Comparison of ENCODE assay signal across 7 cellular contexts in genomic region chr4:112086661-112087060, GRCh38. TPM values are rescaled to one million over a fixed set of nuclear protein-coding genes. Genes with fewer than 3 reads are reported as not detected.
DNase-seq lines count a peak whose midpoint lies in the region; ATAC-seq and TF ChIP-seq lines count a peak whose summit lies in the region.
"Not testable (repeated sequence)": the region's sequence is repeated elsewhere in the genome, so short reads cannot be mapped to it uniquely, and the experiment has no call there.

No MANE protein-coding gene starts in this region.

- peak overlapping the region; percentile 43; the same call in 1 of the 2 replicates for H3K4me2 ChIP-seq in GM23338
- H3K4me2 ChIP-seq in parathyroid adenoma (ENCODE audit: low read length): not testable (repeated sequence)

- not testable (repeated sequence) for H3F3A ChIP-seq in GM23338 (replicated peaks; ENCODE audit: low read depth)

- POLR2A ChIA-PET in WTC11 (lab: Charles Lee): not testable (repeated sequence)

- H3K9me2 ChIP-seq in GM23338 (ENCODE audit: insufficient read depth): not testable (repeated sequence)

- peaks cover 32% of the 10 kb centered on the region for H3K4me1 ChIP-seq in ACC112 (ENCODE audit: control insufficient read depth, insufficient read depth, low read length, unreplicated experiment)
- not testable (repeated sequence) for H3K4me1 ChIP-seq in GM23338 (ENCODE audit: insufficient read depth); HUES6 (ENCODE audit: control insufficient read depth, insufficient read depth, low read length); endodermal cell (ENCODE audit: control insufficient read depth, insufficient read depth, low read length); mucosa of descending colon (ENCODE audit: low read depth); parathyroid adenoma

- H3K36me3 Mint-ChIP-seq in GM23338 (ENCODE audit: low read depth); WTC11; endodermal cell (ENCODE audit: low read depth): not testable (repeated sequence)

- H4K20me1 ChIP-seq in GM23338 (replicated peaks; ENCODE audit: insufficient read depth): not testable (repeated sequence)

- DNase-seq in GM23338 (ENCODE audit: low spot score): peak; percentile 44
- DNase-seq in WTC11 (ENCODE audit: low spot score): peak; percentile 64
- DNase-seq in endodermal cell: peak; percentile 65
- DNase-seq in mucosa of descending colon: peak in 2 of 3 donors; percentile 42 to 54

- H3K27me3 Mint-ChIP-seq in GM23338 (ENCODE audit: insufficient read depth, low read depth, poor library complexity); WTC11 (ENCODE audit: low read depth); endodermal cell (ENCODE audit: insufficient read depth): not testable (repeated sequence)

- CTCF ChIA-PET in WTC11 (lab: Charles Lee): interaction anchor here (0.8 kb wide), 1 partner anchor 13 kb away, joined by 3 read pairs; no protein-coding TSS in a partner anchor

- intact Hi-C loops in mucosa of descending colon (cut with DNase I, micrococcal nuclease): not testable (repeated sequence)

- H2AFZ ChIP-seq in ACC112 (ENCODE audit: low read length, unreplicated experiment): not testable (repeated sequence)
- H2AFZ ChIP-seq in GM23338 (peak overlapping the region; percentile 91; the same call in 1 of the 2 replicates), parathyroid adenoma (peak overlapping the region; percentile 62)

- not testable (repeated sequence) for H3K9me3 Mint-ChIP-seq in GM23338, WTC11
- H3K9me3 Mint-ChIP-seq in endodermal cell: peaks cover 14% of the 10 kb centered on the region

- H3K27ac ChIP-seq in ACC112 (ENCODE audit: low read depth, low read length); GM23338 (ENCODE audit: low read depth); HUES6 (ENCODE audit: low read depth, low read length); endodermal cell (ENCODE audit: low read depth, low read length): not testable (repeated sequence)
- peak overlapping the region; percentile 36 for H3K27ac ChIP-seq in parathyroid adenoma

- H3K27me3 ChIP-seq in ACC112 (ENCODE audit: insufficient read depth, low read length); GM23338 (ENCODE audit: insufficient read depth); HUES6 (ENCODE audit: control insufficient read depth, insufficient read depth, low read length); endodermal cell (ENCODE audit: control insufficient read depth, insufficient read depth, low read length, poor library complexity, severe bottlenecking); parathyroid adenoma (ENCODE audit: control insufficient read depth, insufficient read depth, low read length): not testable (repeated sequence)

- not testable (repeated sequence) for H3K4me3 Mint-ChIP-seq in GM23338, endodermal cell
- peak overlapping the region; percentile 74 for H3K4me3 Mint-ChIP-seq in WTC11

- not testable (repeated sequence) for H3K9me3 ChIP-seq in HUES6 (ENCODE audit: control insufficient read depth, insufficient read depth, low read depth, low read length); endodermal cell (ENCODE audit: control insufficient read depth, low read length); mucosa of descending colon; parathyroid adenoma (ENCODE audit: control insufficient read depth, low read length)

- H3K4me1 Mint-ChIP-seq in GM23338 (peaks cover 17% of the 10 kb centered on the region), WTC11 (peaks cover 18% of the 10 kb centered on the region)
- H3K4me1 Mint-ChIP-seq in endodermal cell: not testable (repeated sequence)

- H3K79me2 ChIP-seq in ACC112 (ENCODE audit: control insufficient read depth, insufficient read depth, low read length, unreplicated experiment); GM23338 (replicated peaks; ENCODE audit: insufficient read depth); parathyroid adenoma: not testable (repeated sequence)

- not testable (repeated sequence) for ATAC-seq in GM23338, WTC11, mucosa of descending colon

- H3K27ac Mint-ChIP-seq in GM23338, endodermal cell: not testable (repeated sequence)
- H3K27ac Mint-ChIP-seq in WTC11: peak overlapping the region; percentile 65; the same call in 1 of the 2 replicates

- 56 to 71% methylated on average over 10 to 17 of the region's 17 CpGs for WGBS in endodermal cell (ENCODE audit: insufficient coverage in 1 of 2, insufficient read length in 1 of 2), 2 experiments

- not testable (repeated sequence) for H3K36me3 ChIP-seq in ACC112 (ENCODE audit: insufficient read depth, low read length); GM23338 (ENCODE audit: insufficient read depth); HUES6 (ENCODE audit: control insufficient read depth, insufficient read depth, low read length); endodermal cell (ENCODE audit: control insufficient read depth, insufficient read depth, low read length); mucosa of descending colon (ENCODE audit: low read depth); parathyroid adenoma (ENCODE audit: control insufficient read depth, insufficient read depth, low read length)

- H3K4me3 ChIP-seq in ACC112 (ENCODE audit: low read depth, low read length) (0 out of 2 replicates have a peak overlapping the region, but pooled peaks have one; percentile 25), GM23338 (peak overlapping the region; percentile 29; the same call in 1 of the 2 replicates), HUES6 (ENCODE audit: low read depth, low read length) (peak overlapping the region; percentile 38; the same call in 1 of the 2 replicates), endodermal cell (ENCODE audit: low read length) (peak overlapping the region; percentile 69)
- not testable (repeated sequence) for H3K4me3 ChIP-seq in mucosa of descending colon; parathyroid adenoma (ENCODE audit: low read depth, low read length)

- H3K9ac ChIP-seq in HUES6 (ENCODE audit: low read length): peak overlapping the region; percentile 54
- not testable (repeated sequence) for H3K9ac ChIP-seq in endodermal cell (ENCODE audit: extremely low read depth, low read length, poor library complexity, severe bottlenecking); parathyroid adenoma

- TF ChIP-seq CTCF in GM23338 (conservative IDR thresholded peaks at IDR 0.05; ENCODE audit: low read depth in 2 of 2); WTC11 (IDR thresholded peaks at IDR 0.05); endodermal cell (conservative IDR thresholded peaks at IDR 0.05); mucosa of descending colon (IDR thresholded peaks at IDR 0.05); parathyroid adenoma (IDR thresholded peaks at IDR 0.05): not testable (repeated sequence)

RNA-seq across cellular contexts. Expression of gene FAM241A, which starts 58.6 kb away (rescaled TPM):
- 0.43 and 0.63 TPM in 2 replicates for total RNA-seq in GM23338 (2014; rRNA removed; shearing (Covaris generic))
- polyA plus RNA-seq in GM23338 (2016; fragmentation: Nextera tagmentation; extraction: Ambion mirVana): 0.58 and 0.66 TPM in 2 replicates
- total RNA-seq in WTC11 (2021) (0.22 to 0.23 TPM (median 0.23 TPM) in 3 replicates), endodermal cell (under 1 TPM; 0.13 to 0.18 TPM), mucosa of descending colon (1 to 10 TPM in 2 of 3 donors, under 1 TPM in 1; 0.75 to 2.1 (median 1.8) TPM)
- 0.43 TPM for polyA plus RNA-seq in endodermal cell (2013, experiment 1 of 2)
- polyA plus RNA-seq in endodermal cell (2013, experiment 2 of 2): 0.41 TPM
